24 cellular contexts compared by ENCODE assay signal in genomic region chr3:13716540-13717221, GRCh38.
DNase-seq lines count a peak whose midpoint lies in the region; ATAC-seq and TF ChIP-seq lines count a peak whose summit lies in the region.
"Had no signal": no experiment of that assay in that cellular context is flagged by ENCODE, and none has a peak within 500 bp of the region (broad histone marks: within the 10 kb centered on the region; RNA-seq: fewer than 3 reads in every experiment).

No MANE protein-coding gene starts in this region.

- H3K27ac Mint-ChIP-seq in neural progenitor cell, result peak overlapping the region; percentile 30
- H3K27ac Mint-ChIP-seq: activated CD4-positive, alpha-beta T cell treated with anti-CD3 and anti-CD28 coated beads, Interleukin-2, amount 10 ng/mL, durations not matched to agents 7 days and 5 days; effector memory CD8-positive, alpha-beta T cell; immature natural killer cell had no signal

- H3K27me3 ChIP-seq in Peyer's patch, result no peaks in the 10 kb centered on the region
- no peaks in the 10 kb centered on the region for H3K27me3 ChIP-seq in neural progenitor cell
- H3K27me3 ChIP-seq in A673 (replicated peaks; ENCODE audit: insufficient read depth, low read depth, low read length, poor library complexity), result no peaks in the 10 kb centered on the region
- H3K27me3 ChIP-seq: adrenal gland had no signal

- no peak overlapping the region for H3K4me2 ChIP-seq in neural progenitor cell

- no peak overlapping the region for H3K4me3 Mint-ChIP-seq in neural progenitor cell
- H3K4me3 Mint-ChIP-seq: activated CD4-positive, alpha-beta T cell treated with anti-CD3 and anti-CD28 coated beads, Interleukin-2, amount 10 ng/mL, durations not matched to agents 7 days and 5 days; brain; effector memory CD8-positive, alpha-beta T cell; immature natural killer cell had no signal

- no peaks in the 10 kb centered on the region for H3K4me1 Mint-ChIP-seq in neural progenitor cell
- H3K4me1 Mint-ChIP-seq: activated CD4-positive, alpha-beta T cell treated with anti-CD3 and anti-CD28 coated beads, Interleukin-2, amount 10 ng/mL, durations not matched to agents 7 days and 5 days; brain; immature natural killer cell had no signal

- intact Hi-C loops in A673 (cut with micrococcal nuclease; ENCODE audit: unreplicated experiment), result no loop called here

- BruUV-seq in A673 (replicated peaks; lab: Mats Ljungman, UMichigan), result no TSS peak

- no peaks in the 10 kb centered on the region for H3K36me3 Mint-ChIP-seq in neural progenitor cell
- H3K36me3 Mint-ChIP-seq: brain, immature natural killer cell had no signal

- peaks cover 11% of the 10 kb centered on the region for H3K27me3 Mint-ChIP-seq in neural progenitor cell (ENCODE audit: insufficient read depth, low read depth)
- H3K27me3 Mint-ChIP-seq: activated CD4-positive, alpha-beta T cell treated with anti-CD3 and anti-CD28 coated beads, Interleukin-2, amount 10 ng/mL, durations not matched to agents 7 days and 5 days had no signal

- H3K4me3 ChIP-seq in Peyer's patch, result no peak overlapping the region
- H3K4me3 ChIP-seq in neural progenitor cell, result no peak overlapping the region
- no peak overlapping the region for H3K4me3 ChIP-seq in A673 (ENCODE audit: low read depth, low read length, poor library complexity, severe bottlenecking)
- H3K4me3 ChIP-seq: adrenal gland, mucosa of descending colon had no signal

- POLR2A ChIA-PET in A673 (lab: Charles Lee; ENCODE audit: low non-redundant PET), result no interaction called here

- H3F3A ChIP-seq in neural progenitor cell (ENCODE audit: low read depth), result no peaks in the 10 kb centered on the region

- H3K27ac ChIP-seq in Peyer's patch (no peak overlapping the region), neural progenitor cell (no peak overlapping the region), A673 (ENCODE audit: low read depth, low read length, poor library complexity, severe bottlenecking) (no peak overlapping the region)
- H3K27ac ChIP-seq: adrenal gland, HL-60 had no signal

- TF ChIP-seq CTCF in Peyer's patch (IDR thresholded peaks at IDR 0.05) (no peak), neural progenitor cell (IDR thresholded peaks at IDR 0.05) (no peak), A673 (conservative IDR thresholded peaks at IDR 0.05; ENCODE audit: low read depth, low read length) (no peak)

- peaks cover 25% of the 10 kb centered on the region for H3K9me3 Mint-ChIP-seq in neural progenitor cell

- no peaks in the 10 kb centered on the region for H3K9me3 ChIP-seq in Peyer's patch
- no peaks in the 10 kb centered on the region for H3K9me3 ChIP-seq in neural progenitor cell (ENCODE audit: low read depth)
- H3K9me3 ChIP-seq in A673 (ENCODE audit: low read depth, low read length, poor library complexity, severe bottlenecking), result no peaks in the 10 kb centered on the region
- H3K9me3 ChIP-seq: adrenal gland, mucosa of descending colon had no signal

- CTCF ChIA-PET in A673 (lab: Charles Lee), result no interaction called here

- no peaks in the 10 kb centered on the region for H4K20me1 ChIP-seq in neural progenitor cell (ENCODE audit: low read depth)

- no peak overlapping the region for H2AFZ ChIP-seq in neural progenitor cell (replicated peaks)

- no peak overlapping the region for H3K9ac ChIP-seq in neural progenitor cell

- no peaks in the 10 kb centered on the region for H3K79me2 ChIP-seq in neural progenitor cell (ENCODE audit: low read depth)

- no peak for ATAC-seq in HG02610 (IDR thresholded peaks at IDR 0.05; ENCODE audit: unreplicated experiment)
- ATAC-seq: effector memory CD8-positive, alpha-beta T cell; esophagus mucosa; mucosa of descending colon had no signal

- TF ChIP-seq POLR2A in Peyer's patch (IDR thresholded peaks at IDR 0.05), result no peak

- no peaks in the 10 kb centered on the region for H3K4me1 ChIP-seq in Peyer's patch
- no peaks in the 10 kb centered on the region for H3K4me1 ChIP-seq in neural progenitor cell
- H3K4me1 ChIP-seq in A673 (ENCODE audit: insufficient read depth, low read length, poor library complexity, severe bottlenecking), result no peaks in the 10 kb centered on the region
- H3K4me1 ChIP-seq: adrenal gland had no signal

- peak; percentile 27 for DNase-seq in activated CD4-positive, CD25-positive, alpha-beta regulatory T cell treated with anti-CD3 and anti-CD28 coated beads, Interleukin-2, amount 50 U/mL, for 72 hours
- DNase-seq in activated CD4-positive, CD25-positive, alpha-beta regulatory T cell (lab: John Stamatoyannopoulos, UW), result no peak
- DNase-seq in AG20443 (ENCODE audit: low spot score) (peak; percentile 9), Peyer's patch (peak in 2 of 3 donors; percentile 6), neural progenitor cell (ENCODE audit: low spot score) (no peak), A673 (ENCODE audit: low spot score) (no peak), NCI-H748 treated with DMSO at 0.1 percent for 48 hours (lab: John Stamatoyannopoulos, UW) (no peak)
- DNase-seq: 8988T; activated CD4-positive, alpha-beta T cell treated with anti-CD3 and anti-CD28 coated beads, Interleukin-2, amount 10 ng/mL, durations not matched to agents 7 days and 5 days; activated gamma-delta T cell; DMS53; effector memory CD8-positive, alpha-beta T cell; foreskin melanocyte; H7; immature natural killer cell; mucosa of descending colon; NCI-H1092; NCI-H187; NCI-H526 had no signal

- no peaks in the 10 kb centered on the region for H3K36me3 ChIP-seq in Peyer's patch
- no peaks in the 10 kb centered on the region for H3K36me3 ChIP-seq in neural progenitor cell
- no peaks in the 10 kb centered on the region for H3K36me3 ChIP-seq in A673 (ENCODE audit: insufficient read depth, low read length, poor library complexity, severe bottlenecking)
- H3K36me3 ChIP-seq: adrenal gland had no signal

Comparison
In these comparisons a context has a peak if more than half of its experiments do, and no peak if none do; other contexts are left out.
1. DNase-seq: peak in activated CD4-positive, CD25-positive, alpha-beta regulatory T cell treated with anti-CD3 and anti-CD28 coated beads, Interleukin-2, amount 50 U/mL, for 72 hours (single experiment), AG20443 (single experiment) and Peyer's patch (2 of 3); none in activated CD4-positive, CD25-positive, alpha-beta regulatory T cell (0 of 4), neural progenitor cell (single experiment), A673 (single experiment) and NCI-H748 treated with DMSO at 0.1 percent for 48 hours (single experiment).